ENCODE assay signal across 12 cellular contexts in the genomic region with DNA sequence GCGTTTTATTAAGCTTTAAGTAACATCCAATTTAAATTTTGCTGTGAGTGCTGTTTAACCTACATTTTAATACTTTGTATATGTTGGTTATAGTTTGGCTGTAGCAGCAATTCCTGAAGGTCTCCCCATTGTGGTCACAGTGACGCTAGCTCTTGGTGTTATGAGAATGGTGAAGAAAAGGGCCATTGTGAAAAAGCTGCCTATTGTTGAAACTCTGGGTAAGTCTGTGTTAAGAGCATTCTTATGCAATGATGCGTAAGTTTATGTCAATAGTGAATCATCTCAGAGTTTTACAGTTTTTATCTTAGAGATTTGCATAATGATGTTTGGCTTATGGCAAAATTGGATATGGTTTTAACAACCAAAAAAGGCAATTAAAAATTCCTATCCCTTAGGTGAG.
DNase-seq lines count a peak whose midpoint lies in the region; ATAC-seq and TF ChIP-seq lines count a peak whose summit lies in the region.
"Had no signal": no experiment of that assay in that cellular context is flagged by ENCODE, and none has a peak within 500 bp of the region (broad histone marks: within the 10 kb centered on the region; RNA-seq: fewer than 3 reads in every experiment).

No MANE protein-coding gene starts in this region.

- no peak for ATAC-seq in left lobe of liver

- H2AFZ ChIP-seq in MM.1S (ENCODE audit: low read length), result no peak overlapping the region

- no peaks in the 10 kb centered on the region for H3K4me1 ChIP-seq in MM.1S (ENCODE audit: low read length)

- no peaks in the 10 kb centered on the region for H3K27me3 ChIP-seq in MM.1S (replicated peaks; ENCODE audit: insufficient read depth, low read length)

- H3K79me2 ChIP-seq in MM.1S (ENCODE audit: low read length), result no peaks in the 10 kb centered on the region

- no peak overlapping the region for H3K4me3 ChIP-seq in SK-N-MC
- no peak overlapping the region for H3K4me3 ChIP-seq in MM.1S (ENCODE audit: low read length)
- H3K4me3 ChIP-seq: lung had no signal

- DNase-seq in NCI-H2196 (lab: John Stamatoyannopoulos, UW; ENCODE audit: unreplicated experiment), result peak; percentile 16
- no peak for DNase-seq in NCI-H2196 treated with DMSO at 0.1 percent for 48 hours (lab: John Stamatoyannopoulos, UW; ENCODE audit: unreplicated experiment)
- DNase-seq in SK-N-MC (ENCODE audit: low read depth, low spot score), result peak; percentile 34
- peak; percentile 93 for DNase-seq in foreskin melanocyte
- DNase-seq in stromal cell of bone marrow (ENCODE audit: low read depth), result peak; percentile 67
- DNase-seq in left lobe of liver (ENCODE audit: low spot score), result no peak
- DNase-seq in DMS114 treated with DMSO at 0.1 percent for 48 hours (lab: John Stamatoyannopoulos, UW; ENCODE audit: unreplicated experiment), result no peak
- no peak for DNase-seq in MM.1S
- DNase-seq: stimulated activated CD4-positive, alpha-beta T cell treated with anti-CD3 and anti-CD28 coated beads, Interleukin-4, amount 100 ng/mL, for 4 hours; WERI-Rb-1 had no signal

- no peaks in the 10 kb centered on the region for H4K20me1 ChIP-seq in MM.1S (ENCODE audit: insufficient read depth, low read length)

- H3K27ac ChIP-seq in SK-N-MC, result peak overlapping the region; percentile 20
- no peak overlapping the region for H3K27ac ChIP-seq in MM.1S (ENCODE audit: low read length)
- H3K27ac ChIP-seq: 22Rv1, WERI-Rb-1 had no signal

- no peaks in the 10 kb centered on the region for H3K9me2 ChIP-seq in MM.1S (replicated peaks; ENCODE audit: insufficient read depth, low read length)

- H3K9ac ChIP-seq in SK-N-MC (ENCODE audit: insufficient read length) (no peak overlapping the region), MM.1S (ENCODE audit: low read length) (no peak overlapping the region)

- H3K36me3 ChIP-seq in SK-N-MC (ENCODE audit: insufficient read depth, low read length), result peaks cover 84% of the 10 kb centered on the region
- peaks cover 4% of the 10 kb centered on the region; the same call in 1 of the 2 replicates for H3K36me3 ChIP-seq in MM.1S (replicated peaks; ENCODE audit: insufficient read depth, low read length)

- TF ChIP-seq CTCF in MM.1S (IDR thresholded peaks at IDR 0.05; ENCODE audit: low read length), result no peak

- no peak overlapping the region for H3K4me2 ChIP-seq in MM.1S (ENCODE audit: low read depth, low read length)

- no peaks in the 10 kb centered on the region for H3F3A ChIP-seq in MM.1S (ENCODE audit: insufficient read depth, low read length)

- H3K9me3 ChIP-seq in SK-N-MC (ENCODE audit: low read depth, low read length) (no peaks in the 10 kb centered on the region), MM.1S (replicated peaks; ENCODE audit: insufficient read depth, low read length) (no peaks in the 10 kb centered on the region)

Comparison
In these comparisons a context has a peak if more than half of its experiments do, and no peak if none do; other contexts are left out.
1. DNase-seq: peak in NCI-H2196 (single experiment), SK-N-MC (single experiment), foreskin melanocyte (single experiment) and stromal cell of bone marrow (single experiment); none in NCI-H2196 treated with DMSO at 0.1 percent for 48 hours (single experiment), left lobe of liver (single experiment), DMS114 treated with DMSO at 0.1 percent for 48 hours (single experiment) and MM.1S (single experiment).